In the genomic region with DNA sequence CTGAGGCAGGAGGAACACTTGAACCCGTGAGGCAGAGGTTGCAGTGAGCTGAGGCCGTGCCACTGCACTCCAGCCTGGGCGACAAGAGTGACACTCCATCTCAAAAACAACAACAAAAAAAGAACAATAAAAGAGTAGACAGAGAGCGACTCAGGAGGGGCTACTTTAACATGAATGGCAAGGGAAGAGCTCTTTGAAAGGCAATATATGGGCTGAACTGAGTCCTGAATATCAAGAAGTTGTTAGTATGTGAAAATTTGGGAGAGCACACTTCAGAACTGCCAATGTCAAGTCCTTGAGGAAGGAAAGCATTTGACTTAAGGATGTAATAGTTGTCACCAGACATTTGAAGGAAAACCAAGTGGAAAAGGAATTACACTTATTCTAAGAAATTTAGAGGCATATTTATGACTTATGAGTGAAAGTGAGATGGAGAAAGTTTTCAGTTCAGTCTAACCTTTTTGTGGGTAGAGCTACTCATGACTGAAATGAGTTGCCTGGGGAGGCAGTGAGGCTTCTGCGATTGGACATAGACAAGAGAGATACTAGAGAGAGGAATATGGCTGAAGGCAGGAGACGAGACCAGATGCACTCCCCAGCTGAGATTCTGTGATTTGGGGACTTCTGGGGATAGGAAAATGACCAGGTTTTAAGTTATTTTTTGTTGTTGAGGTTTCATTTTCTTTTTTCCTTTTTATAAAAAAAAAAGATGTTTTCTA, we compare ENCODE assay signal across 16 cellular contexts. TPM values are rescaled to one million over a fixed set of nuclear protein-coding genes. Genes with fewer than 3 reads are reported as not detected.
DNase-seq lines count a peak whose midpoint lies in the region; ATAC-seq and TF ChIP-seq lines count a peak whose summit lies in the region.
"Had no signal": no experiment of that assay in that cellular context is flagged by ENCODE, and none has a peak within 500 bp of the region (broad histone marks: within the 10 kb centered on the region; RNA-seq: fewer than 3 reads in every experiment).

No MANE protein-coding gene starts in this region.

- peak; percentile 75 for ATAC-seq in GM21529 (IDR thresholded peaks at IDR 0.05; ENCODE audit: unreplicated experiment)
- peak; percentile 70 for ATAC-seq in HG03103 (IDR thresholded peaks at IDR 0.05; ENCODE audit: low read depth, unreplicated experiment)
- ATAC-seq in stimulated activated naive B cell treated with anti-CD40 and anti-IgM and Interleukin-4, amounts not matched to agents 10 μg/mL and 1 μg/mL and 100 μg/mL, for 72 hours (replicated peaks), result peak; percentile 77 to 88
- ATAC-seq in mucosa of descending colon, result no peak
- ATAC-seq in WTC11, result no peak
- ATAC-seq: sciatic nerve had no signal

- no peaks in the 10 kb centered on the region for H3K9me3 Mint-ChIP-seq in stimulated activated naive B cell treated with anti-CD40 and anti-IgM and Interleukin-4, amounts not matched to agents 10 μg/mL and 1 μg/mL and 100 μg/mL, for 72 hours
- peaks cover 5% of the 10 kb centered on the region; the same call in 1 of the 2 replicates for H3K9me3 Mint-ChIP-seq in WTC11
- H3K9me3 Mint-ChIP-seq: activated CD4-positive, alpha-beta T cell treated with anti-CD3 and anti-CD28 coated beads, Interleukin-2, amount 10 ng/mL, durations not matched to agents 24 days and 14 days; stimulated activated naive CD8-positive, alpha-beta T cell treated with anti-CD3 and anti-CD28 coated beads, Interleukin-15, Interleukin-2, amounts not matched to agents 100 ng/mL and 50 ng/mL, for 24 hours had no signal

- H3K27ac Mint-ChIP-seq in stimulated activated naive B cell treated with anti-CD40 and anti-IgM and Interleukin-4, amounts not matched to agents 10 μg/mL and 1 μg/mL and 100 μg/mL, for 72 hours, result no peak overlapping the region
- no peak overlapping the region for H3K27ac Mint-ChIP-seq in WTC11
- H3K27ac Mint-ChIP-seq: activated CD4-positive, alpha-beta T cell treated with anti-CD3 and anti-CD28 coated beads, Interleukin-2, amount 10 ng/mL, durations not matched to agents 24 days and 14 days; stimulated activated naive CD8-positive, alpha-beta T cell treated with anti-CD3 and anti-CD28 coated beads, Interleukin-15, Interleukin-2, amounts not matched to agents 100 ng/mL and 50 ng/mL, for 24 hours had no signal

- DNase-seq in stimulated activated CD4-positive, alpha-beta T cell treated with anti-CD3 and anti-CD28 coated beads, Interleukin-15, amount 100 ng/mL, for 24 hours, result peak; percentile 26
- DNase-seq in stimulated activated CD4-positive, alpha-beta T cell treated with anti-CD3 and anti-CD28 coated beads, Interleukin-12 subunit alpha, Interleukin-12 subunit beta, amount 100 ng/mL, for 4 hours, result no peak
- no peak for DNase-seq in stimulated activated naive B cell treated with anti-CD40 and anti-IgM and Interleukin-4, amounts not matched to agents 10 μg/mL and 1 μg/mL and 100 μg/mL, for 72 hours
- DNase-seq in AG08395 (ENCODE audit: low spot score) (no peak), mucosa of descending colon (no peak), WTC11 (ENCODE audit: low spot score) (no peak)
- DNase-seq: activated CD4-positive, alpha-beta T cell treated with anti-CD3 and anti-CD28 coated beads, Interleukin-2, amount 10 ng/mL, durations not matched to agents 24 days and 14 days; activated naive CD4-positive, alpha-beta T cell treated with Interleukin-2 at 50 U/mL for 16 hours; NCI-H1417 treated with DMSO at 0.1 percent for 48 hours; NCI-H2227 treated with DMSO at 0.1 percent for 48 hours; SHP77 had no signal

- intact Hi-C loops in mucosa of descending colon (cut with DNase I, micrococcal nuclease), result no loop called here

- POLR2A ChIA-PET in WTC11 (lab: Charles Lee), result no interaction called here

- H3K9me3 ChIP-seq in mucosa of descending colon, result no peaks in the 10 kb centered on the region
- H3K9me3 ChIP-seq: breast epithelium had no signal

- H3K4me1 Mint-ChIP-seq in stimulated activated naive B cell treated with anti-CD40 and anti-IgM and Interleukin-4, amounts not matched to agents 10 μg/mL and 1 μg/mL and 100 μg/mL, for 72 hours, result peaks cover 5% of the 10 kb centered on the region in 2 donors
- peaks cover 12% of the 10 kb centered on the region for H3K4me1 Mint-ChIP-seq in WTC11

- CTCF ChIA-PET in WTC11 (lab: Charles Lee), result no interaction called here

- no peaks in the 10 kb centered on the region for H3K36me3 Mint-ChIP-seq in stimulated activated naive B cell treated with anti-CD40 and anti-IgM and Interleukin-4, amounts not matched to agents 10 μg/mL and 1 μg/mL and 100 μg/mL, for 72 hours
- H3K36me3 Mint-ChIP-seq in WTC11, result no peaks in the 10 kb centered on the region

- TF ChIP-seq CTCF in mucosa of descending colon (IDR thresholded peaks at IDR 0.05) (no peak), WTC11 (IDR thresholded peaks at IDR 0.05) (no peak)

- H3K27me3 Mint-ChIP-seq in stimulated activated naive B cell treated with anti-CD40 and anti-IgM and Interleukin-4, amounts not matched to agents 10 μg/mL and 1 μg/mL and 100 μg/mL, for 72 hours, result peaks cover 0 to 4% of the 10 kb centered on the region in 2 donors
- no peaks in the 10 kb centered on the region for H3K27me3 Mint-ChIP-seq in WTC11 (ENCODE audit: low read depth)
- H3K27me3 Mint-ChIP-seq: activated CD4-positive, alpha-beta T cell treated with anti-CD3 and anti-CD28 coated beads, Interleukin-2, amount 10 ng/mL, durations not matched to agents 24 days and 14 days; stimulated activated naive CD8-positive, alpha-beta T cell treated with anti-CD3 and anti-CD28 coated beads, Interleukin-15, Interleukin-2, amounts not matched to agents 100 ng/mL and 50 ng/mL, for 24 hours had no signal

- no peak overlapping the region for H3K4me3 Mint-ChIP-seq in stimulated activated naive B cell treated with anti-CD40 and anti-IgM and Interleukin-4, amounts not matched to agents 10 μg/mL and 1 μg/mL and 100 μg/mL, for 72 hours
- H3K4me3 Mint-ChIP-seq in WTC11, result no peak overlapping the region
- H3K4me3 Mint-ChIP-seq: activated CD4-positive, alpha-beta T cell treated with anti-CD3 and anti-CD28 coated beads, Interleukin-2, amount 10 ng/mL, durations not matched to agents 24 days and 14 days; stimulated activated naive CD8-positive, alpha-beta T cell treated with anti-CD3 and anti-CD28 coated beads, Interleukin-15, Interleukin-2, amounts not matched to agents 100 ng/mL and 50 ng/mL, for 24 hours had no signal

- H3K4me1 ChIP-seq in mucosa of descending colon (ENCODE audit: low read depth), result no peaks in the 10 kb centered on the region
- H3K4me1 ChIP-seq: breast epithelium had no signal

- no peaks in the 10 kb centered on the region for H3K36me3 ChIP-seq in mucosa of descending colon (ENCODE audit: low read depth)
- H3K36me3 ChIP-seq: breast epithelium had no signal

- H3K4me3 ChIP-seq in mucosa of descending colon, result no peak overlapping the region
- H3K4me3 ChIP-seq: breast epithelium had no signal

TF ChIP-seq in WTC11, 78 proteins besides CTCF, POLR2A, EP300 and RAD21 (continues in another document):
- TF ChIP-seq, protein P1, sequence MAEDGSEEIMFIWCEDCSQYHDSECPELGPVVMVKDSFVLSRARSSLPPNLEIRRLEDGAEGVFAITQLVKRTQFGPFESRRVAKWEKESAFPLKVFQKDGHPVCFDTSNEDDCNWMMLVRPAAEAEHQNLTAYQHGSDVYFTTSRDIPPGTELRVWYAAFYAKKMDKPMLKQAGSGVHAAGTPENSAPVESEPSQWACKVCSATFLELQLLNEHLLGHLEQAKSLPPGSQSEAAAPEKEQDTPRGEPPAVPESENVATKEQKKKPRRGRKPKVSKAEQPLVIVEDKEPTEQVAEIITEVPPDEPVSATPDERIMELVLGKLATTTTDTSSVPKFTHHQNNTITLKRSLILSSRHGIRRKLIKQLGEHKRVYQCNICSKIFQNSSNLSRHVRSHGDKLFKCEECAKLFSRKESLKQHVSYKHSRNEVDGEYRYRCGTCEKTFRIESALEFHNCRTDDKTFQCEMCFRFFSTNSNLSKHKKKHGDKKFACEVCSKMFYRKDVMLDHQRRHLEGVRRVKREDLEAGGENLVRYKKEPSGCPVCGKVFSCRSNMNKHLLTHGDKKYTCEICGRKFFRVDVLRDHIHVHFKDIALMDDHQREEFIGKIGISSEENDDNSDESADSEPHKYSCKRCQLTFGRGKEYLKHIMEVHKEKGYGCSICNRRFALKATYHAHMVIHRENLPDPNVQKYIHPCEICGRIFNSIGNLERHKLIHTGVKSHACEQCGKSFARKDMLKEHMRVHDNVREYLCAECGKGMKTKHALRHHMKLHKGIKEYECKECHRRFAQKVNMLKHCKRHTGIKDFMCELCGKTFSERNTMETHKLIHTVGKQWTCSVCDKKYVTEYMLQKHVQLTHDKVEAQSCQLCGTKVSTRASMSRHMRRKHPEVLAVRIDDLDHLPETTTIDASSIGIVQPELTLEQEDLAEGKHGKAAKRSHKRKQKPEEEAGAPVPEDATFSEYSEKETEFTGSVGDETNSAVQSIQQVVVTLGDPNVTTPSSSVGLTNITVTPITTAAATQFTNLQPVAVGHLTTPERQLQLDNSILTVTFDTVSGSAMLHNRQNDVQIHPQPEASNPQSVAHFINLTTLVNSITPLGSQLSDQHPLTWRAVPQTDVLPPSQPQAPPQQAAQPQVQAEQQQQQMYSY (CRISPR knock-in tag; IDR thresholded peaks at IDR 0.05), result no peak
- no peak for TF ChIP-seq ZNF219 (CRISPR knock-in tag; IDR thresholded peaks at IDR 0.05; ENCODE audit: borderline replicate concordance)
- no peak for TF ChIP-seq TCF7 (CRISPR knock-in tag; IDR thresholded peaks at IDR 0.05; ENCODE audit: low read depth)

RNA-seq across cellular contexts. Expression of a gene that starts 48.6 kb away (rescaled TPM):
- 1 to 10 TPM; 1.4 to 6.0 (median 3.8) TPM for total RNA-seq in mucosa of descending colon
- 14.9 to 18.4 TPM (median 16.0 TPM) in 3 replicates for total RNA-seq in WTC11 (2021)

RNA-seq across cellular contexts. Expression of a gene that starts 56.9 kb away (rescaled TPM):
- total RNA-seq in mucosa of descending colon, result 10 to 100 TPM; 11.4 to 20.3 (median 13.7) TPM
- 43.2 to 44.7 TPM (median 43.7 TPM) in 3 replicates for total RNA-seq in WTC11 (2021)

Comparison
In these comparisons a context has a peak if more than half of its experiments do, and no peak if none do; other contexts are left out.
1. ATAC-seq: peak in GM21529 (single experiment), HG03103 (single experiment) and stimulated activated naive B cell treated with anti-CD40 and anti-IgM and Interleukin-4, amounts not matched to agents 10 μg/mL and 1 μg/mL and 100 μg/mL, for 72 hours (2 of 2); none in mucosa of descending colon (single experiment) and WTC11 (single experiment).